Comparison of ENCODE assay signal across 25 cellular contexts in the genomic region with DNA sequence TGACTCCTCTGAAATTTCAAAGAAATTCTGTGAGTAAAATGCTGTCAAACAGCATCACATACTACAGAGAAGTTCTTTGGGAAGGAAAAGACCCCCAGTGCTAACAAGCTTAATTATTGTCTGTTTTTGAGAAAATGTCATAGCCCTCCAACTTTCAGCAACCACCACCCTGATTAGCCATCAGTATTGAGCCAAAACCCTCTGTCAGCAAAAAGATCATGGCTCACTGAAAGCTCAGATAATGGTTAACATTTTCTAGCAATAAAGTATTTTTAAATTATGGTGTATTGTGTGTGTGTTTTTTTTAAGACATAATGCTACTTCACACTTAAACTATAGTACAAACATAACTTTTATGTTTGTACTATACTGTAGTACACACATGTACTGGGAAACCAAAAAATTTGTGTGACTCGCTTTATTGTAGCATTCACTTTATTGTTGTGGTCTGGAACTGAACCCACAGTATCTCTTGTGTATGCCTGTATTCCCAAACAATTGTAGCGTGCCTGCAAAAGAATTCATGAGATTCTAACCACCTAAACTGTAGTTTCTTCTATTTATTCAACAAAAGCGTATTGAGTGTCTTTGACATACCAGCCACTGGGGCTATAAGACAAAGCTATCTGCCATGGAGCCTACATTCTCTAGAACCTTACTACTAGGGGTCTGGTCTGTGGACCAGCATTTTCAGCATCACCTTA. TPM values are rescaled to one million over a fixed set of nuclear protein-coding genes. Genes with fewer than 3 reads are reported as not detected.
DNase-seq lines count a peak whose midpoint lies in the region; ATAC-seq, FAIRE-seq and TF ChIP-seq lines count a peak whose summit lies in the region.
"Had no signal": no experiment of that assay in that cellular context is flagged by ENCODE, and none has a peak within 500 bp of the region (broad histone marks: within the 10 kb centered on the region; RNA-seq: fewer than 3 reads in every experiment).

No MANE protein-coding gene starts in this region.

- H3K9ac ChIP-seq in HepG2 (ENCODE audit: insufficient read depth, low read depth, low read length) (no peak overlapping the region), astrocyte (ENCODE audit: low read length) (no peak overlapping the region)
- H3K9ac ChIP-seq: BLaER1 treated with 17β-estradiol and CSF1 and Interleukin-3, amounts not matched to agents 10 nM and 100 nM had no signal

- TF ChIP-seq POLR2A in HepG2 (IDR thresholded peaks at IDR 0.05; ENCODE audit: insufficient read depth in 1 of 2, low read depth in 2 of 2, low read length in 2 of 2) (no peak), right lobe of liver (IDR thresholded peaks at IDR 0.05) (no peak)

- POLR2A ChIA-PET in HepG2 (lab: Yijun Ruan, JAX) = no interaction called here
- POLR2A ChIA-PET in activated CD4-positive, alpha-beta memory T cell treated with anti-CD3 and anti-CD28 coated beads for 36 hours (lab: Charles Lee) = no interaction called here

- no peaks in the 10 kb centered on the region for H4K20me1 ChIP-seq in HepG2 (ENCODE audit: insufficient read depth, low read length)
- H4K20me1 ChIP-seq in astrocyte (ENCODE audit: insufficient read depth, low read length) = peaks cover 51% of the 10 kb centered on the region

- whole genome bisulfite sequencing in HepG2 (ENCODE audit: low lambda C conversion rate) = 61% methylated on average over 3 of the region's 3 CpGs
- WGBS in right lobe of liver (ENCODE audit: insufficient coverage, low coverage, low lambda C conversion rate, missing lambda C conversion rate) = 93% methylated on average over 3 of the region's 3 CpGs

- no peaks in the 10 kb centered on the region for H3K27me3 ChIP-seq in HepG2 (ENCODE audit: control insufficient read depth in 1 of 2, insufficient read depth in 2 of 2, low read length in 2 of 2)
- H3K27me3 ChIP-seq in right lobe of liver = no peaks in the 10 kb centered on the region
- H3K27me3 ChIP-seq in astrocyte (ENCODE audit: insufficient read depth, low read length) = no peaks in the 10 kb centered on the region
- H3K27me3 ChIP-seq: BLaER1 treated with 17β-estradiol and CSF1 and Interleukin-3, amounts not matched to agents 10 nM and 100 nM; SJCRH30 had no signal

- no peak for ATAC-seq in HepG2
- ATAC-seq in right lobe of liver = no peak
- no peak for ATAC-seq in GM19463 (IDR thresholded peaks at IDR 0.05; ENCODE audit: unreplicated experiment)
- ATAC-seq: K562 had no signal

- intact Hi-C loops in HepG2 (cut with micrococcal nuclease; ENCODE audit: unreplicated experiment) = no loop called here
- intact Hi-C loops in right lobe of liver (cut with DNase I) = no loop called here
- intact Hi-C loops in activated CD4-positive, alpha-beta memory T cell treated with anti-CD3 and anti-CD28 coated beads for 36 hours (cut with micrococcal nuclease) = no loop called here

- DNase-seq in HepG2 (ENCODE audit: low spot score) (no peak), right lobe of liver (no peak), astrocyte (ENCODE audit: low read depth) (peak; percentile 45), fibroblast of pulmonary artery (ENCODE audit: low read depth) (peak; percentile 18), LoVo (ENCODE audit: low spot score) (no peak)
- DNase-seq in activated T-cell treated with anti-CD3 and anti-CD28 coated beads, Interleukin-2, amount 50 U/mL, for 48 hours = no peak
- DNase-seq in activated CD4-positive, alpha-beta memory T cell treated with anti-CD3 and anti-CD28 coated beads for 36 hours = no peak
- DNase-seq: CD8-positive, alpha-beta memory T cell; DMS79 treated with DMSO at 0.1 percent for 48 hours; GF-D8; H7; NCI-H1436; NCI-H2029; NCI-H2171; NCI-H446 treated with DMSO at 0.1 percent for 48 hours; NCI-H748 treated with DMSO at 0.1 percent for 48 hours; SJCRH30; SW 1271 had no signal

- H3K27ac Mint-ChIP-seq in astrocyte (ENCODE audit: unreplicated experiment) = no peak overlapping the region
- H3K27ac Mint-ChIP-seq in activated CD4-positive, alpha-beta memory T cell treated with anti-CD3 and anti-CD28 coated beads for 36 hours = no peak overlapping the region

- H3K9me3 ChIP-seq in HepG2 (ENCODE audit: low read length) = 0 out of 2 replicates have a peak, but pooled peaks cover 16% of the 10 kb centered on the region
- no peaks in the 10 kb centered on the region for H3K9me3 ChIP-seq in right lobe of liver
- peaks cover 3% of the 10 kb centered on the region for H3K9me3 ChIP-seq in astrocyte (ENCODE audit: insufficient read depth, low read depth, low read length)

- peaks cover 16% of the 10 kb centered on the region for H3K4me1 Mint-ChIP-seq in astrocyte (ENCODE audit: low read depth, unreplicated experiment)
- peaks cover 30% of the 10 kb centered on the region for H3K4me1 Mint-ChIP-seq in activated CD4-positive, alpha-beta memory T cell treated with anti-CD3 and anti-CD28 coated beads for 36 hours (ENCODE audit: low read depth)

- H3K9me3 Mint-ChIP-seq in astrocyte (ENCODE audit: unreplicated experiment) = peaks cover 4% of the 10 kb centered on the region
- H3K9me3 Mint-ChIP-seq in activated CD4-positive, alpha-beta memory T cell treated with anti-CD3 and anti-CD28 coated beads for 36 hours = peaks cover 18% of the 10 kb centered on the region

- H3K36me3 ChIP-seq in HepG2 (replicated peaks in 1 of 2; ENCODE audit: control insufficient read depth in 1 of 2, insufficient read depth in 2 of 2, low read length in 2 of 2) (no peaks in the 10 kb centered on the region), right lobe of liver (no peaks in the 10 kb centered on the region), astrocyte (ENCODE audit: insufficient read depth, low read length) (peaks cover 7% of the 10 kb centered on the region)

- in situ Hi-C loops in HepG2 (cut with HindIII; ENCODE audit: extremely low pct_ligation_motif_present, low pct_unique_long_range_greater_than_20kb) = no loop called here

- TF ChIP-seq RAD21 in HepG2 (CRISPR knock-in tag; IDR thresholded peaks at IDR 0.05) = no peak

- no peak overlapping the region for H3K4me3 ChIP-seq in HepG2 (replicated peaks in 1 of 3; ENCODE audit: insufficient read depth in 1 of 3, low read depth in 2 of 3, low read length in 3 of 3)
- no peak overlapping the region for H3K4me3 ChIP-seq in right lobe of liver
- no peak overlapping the region for H3K4me3 ChIP-seq in astrocyte (ENCODE audit: insufficient read depth, low read depth, low read length)
- H3K4me3 ChIP-seq in fibroblast of pulmonary artery (replicated peaks; ENCODE audit: low read depth, low read length) = no peak overlapping the region
- H3K4me3 ChIP-seq: K562, SJCRH30 had no signal

- no TSS peak for BruUV-seq in HepG2 (replicated peaks; lab: Mats Ljungman, UMichigan)

- no peaks in the 10 kb centered on the region for H3K27me3 Mint-ChIP-seq in astrocyte (ENCODE audit: low read depth, unreplicated experiment)
- H3K27me3 Mint-ChIP-seq in activated CD4-positive, alpha-beta memory T cell treated with anti-CD3 and anti-CD28 coated beads for 36 hours = no peaks in the 10 kb centered on the region
- H3K27me3 Mint-ChIP-seq: CD8-positive, alpha-beta memory T cell had no signal

- peaks cover 33% of the 10 kb centered on the region for H3K36me3 Mint-ChIP-seq in astrocyte (ENCODE audit: low read depth, unreplicated experiment)
- peaks cover 20% of the 10 kb centered on the region for H3K36me3 Mint-ChIP-seq in activated CD4-positive, alpha-beta memory T cell treated with anti-CD3 and anti-CD28 coated beads for 36 hours

- CTCF ChIA-PET in HepG2 (lab: Yijun Ruan, JAX; ENCODE audit: low intra/inter-chr PET ratio, low total read pairs) = no interaction called here
- CTCF ChIA-PET in activated CD4-positive, alpha-beta memory T cell treated with anti-CD3 and anti-CD28 coated beads for 36 hours (lab: Charles Lee) = no interaction called here

- no peak overlapping the region for H3K4me3 Mint-ChIP-seq in astrocyte (ENCODE audit: unreplicated experiment)
- no peak overlapping the region for H3K4me3 Mint-ChIP-seq in activated CD4-positive, alpha-beta memory T cell treated with anti-CD3 and anti-CD28 coated beads for 36 hours
- H3K4me3 Mint-ChIP-seq: CD8-positive, alpha-beta memory T cell had no signal

- H3K27ac ChIP-seq in HepG2 (ENCODE audit: extremely low read length, insufficient read depth, low read length) (no peak overlapping the region), right lobe of liver (no peak overlapping the region), astrocyte (ENCODE audit: low read depth, low read length) (no peak overlapping the region)
- H3K27ac ChIP-seq: 22Rv1, HL-60, SJCRH30 had no signal

- H3K4me1 ChIP-seq in HepG2 (ENCODE audit: insufficient read depth, low read length) (no peaks in the 10 kb centered on the region), right lobe of liver (no peaks in the 10 kb centered on the region), astrocyte (ENCODE audit: insufficient read depth, low read length) (peaks cover 8% of the 10 kb centered on the region)
- H3K4me1 ChIP-seq: SJCRH30 had no signal

- TF ChIP-seq CTCF in HepG2 (CRISPR knock-in tag; IDR thresholded peaks at IDR 0.05) (no peak), right lobe of liver (IDR thresholded peaks at IDR 0.05) (no peak), astrocyte (IDR thresholded peaks at IDR 0.05; ENCODE audit: insufficient read depth, low read depth, low read length) (peak; percentile 13), fibroblast of pulmonary artery (IDR thresholded peaks at IDR 0.05; ENCODE audit: low read length, missing control alignments) (no peak)

- H3K79me2 ChIP-seq in HepG2 (ENCODE audit: insufficient read depth, low read length) (no peaks in the 10 kb centered on the region), astrocyte (ENCODE audit: insufficient read depth, low read length) (peaks cover 77% of the 10 kb centered on the region)

- H2AFZ ChIP-seq in HepG2 (ENCODE audit: low read length) = no peak overlapping the region
- H2AFZ ChIP-seq in astrocyte (ENCODE audit: low read depth, low read length) = no peak overlapping the region

- FAIRE-seq in HepG2 (lab: Jason Lieb, UNC) (no peak), astrocyte (lab: Jason Lieb, UNC) (no peak)
- FAIRE-seq: GM12892, HTR-8/SVneo, K562 had no signal

- TF ChIP-seq EP300 in HepG2 (IDR thresholded peaks at IDR 0.05; ENCODE audit: low read depth in 2 of 2, low read length in 2 of 2) = no peak
- no peak for TF ChIP-seq EP300 in HepG2 (CRISPR knock-in tag; IDR thresholded peaks at IDR 0.05; ENCODE audit: borderline replicate concordance)

- H3K4me2 ChIP-seq in HepG2 (ENCODE audit: low read depth, low read length) (no peak overlapping the region), astrocyte (ENCODE audit: low read length) (no peak overlapping the region)

RNA-seq across cellular contexts. Expression of a gene that starts 31.6 kb away (rescaled TPM):
- total RNA-seq in HepG2 (2016; rRNA removed; fragmentation: Illumina TruSeq; extraction: Trizol) (0.94 and 2.0 TPM in 2 replicates), right lobe of liver (1 to 10 TPM; 2.9 to 8.3 (median 5.7) TPM), astrocyte (96.3 and 98.5 TPM in 2 replicates)
- 0.71 and 1.3 TPM in 2 replicates for total RNA-seq in HepG2 (2016; cell fraction: cytosol; rRNA removed; fragmentation: Illumina TruSeq; extraction: Trizol; ENCODE audit: low read depth)
- total RNA-seq in HepG2 (2016; cell fraction: insoluble cytoplasmic fraction; rRNA removed; fragmentation: Illumina TruSeq; extraction: Trizol) = 1.0 and 1.9 TPM in 2 replicates
- total RNA-seq in HepG2 (2016; cell fraction: membrane; rRNA removed; fragmentation: Illumina TruSeq; extraction: Trizol) = 0.96 and 1.1 TPM in 2 replicates
- total RNA-seq in HepG2 (2016; cell fraction: nucleus; rRNA removed; fragmentation: Illumina TruSeq; extraction: Trizol) = 3.1 and 5.0 TPM in 2 replicates
- 2.3 and 2.9 TPM in 2 replicates for polyA plus RNA-seq in HepG2 (2011; rRNA removed)
- polyA plus RNA-seq in HepG2 (2011; cell fraction: cytosol; rRNA removed) = 1.8 and 2.0 TPM in 2 replicates
- 3.7 and 4.2 TPM in 2 replicates for polyA plus RNA-seq in HepG2 (2011; cell fraction: nucleus; rRNA removed)
- 0.58 and 1.0 TPM in 2 replicates for polyA plus RNA-seq in HepG2 (2012)
- 0.06 and 0.07 TPM in 2 replicates for polyA plus RNA-seq in HepG2 (2016; cell fraction: cytosol; fragmentation: Illumina TruSeq; extraction: Trizol; ENCODE audit: low read depth)
- 0.97 and 1.4 TPM in 2 replicates for polyA plus RNA-seq in HepG2 (2016; cell fraction: insoluble cytoplasmic fraction; fragmentation: Illumina TruSeq; extraction: Trizol; ENCODE audit: low read depth)
- polyA plus RNA-seq in HepG2 (2016; cell fraction: membrane; fragmentation: Illumina TruSeq; extraction: Trizol; ENCODE audit: low read depth) = 0.12 and 0.19 TPM in 2 replicates
- 1.5 and 2.1 TPM in 2 replicates for polyA plus RNA-seq in HepG2 (2016; cell fraction: nucleus; fragmentation: Illumina TruSeq; extraction: Trizol; ENCODE audit: insufficient read depth, low read depth)
- 3.7 and 8.5 TPM in 2 replicates for polyA minus RNA-seq in HepG2 (2011; rRNA and poly(A)+ RNA removed; ENCODE audit: low replicate concordance)
- 2.8 and 3.2 TPM in 2 replicates for polyA minus RNA-seq in HepG2 (2011; cell fraction: cytosol; rRNA and poly(A)+ RNA removed)
- polyA minus RNA-seq in HepG2 (2011; cell fraction: nucleus; rRNA and poly(A)+ RNA removed) = 14.2 and 18.7 TPM in 2 replicates
- 10 to 100 TPM; 14.3 to 15.3 TPM for total RNA-seq in activated CD4-positive, alpha-beta memory T cell treated with anti-CD3 and anti-CD28 coated beads for 36 hours

Comparison
In these comparisons a context has a peak if more than half of its experiments do, and no peak if none do; other contexts are left out.
1. DNase-seq: peak in astrocyte (single experiment) and fibroblast of pulmonary artery (single experiment); none in HepG2 (single experiment), right lobe of liver (0 of 3), activated T-cell treated with anti-CD3 and anti-CD28 coated beads, Interleukin-2, amount 50 U/mL, for 48 hours (0 of 2), activated CD4-positive, alpha-beta memory T cell treated with anti-CD3 and anti-CD28 coated beads for 36 hours (single experiment) and LoVo (single experiment).